8 cellular contexts compared by ENCODE assay signal in the genomic region with DNA sequence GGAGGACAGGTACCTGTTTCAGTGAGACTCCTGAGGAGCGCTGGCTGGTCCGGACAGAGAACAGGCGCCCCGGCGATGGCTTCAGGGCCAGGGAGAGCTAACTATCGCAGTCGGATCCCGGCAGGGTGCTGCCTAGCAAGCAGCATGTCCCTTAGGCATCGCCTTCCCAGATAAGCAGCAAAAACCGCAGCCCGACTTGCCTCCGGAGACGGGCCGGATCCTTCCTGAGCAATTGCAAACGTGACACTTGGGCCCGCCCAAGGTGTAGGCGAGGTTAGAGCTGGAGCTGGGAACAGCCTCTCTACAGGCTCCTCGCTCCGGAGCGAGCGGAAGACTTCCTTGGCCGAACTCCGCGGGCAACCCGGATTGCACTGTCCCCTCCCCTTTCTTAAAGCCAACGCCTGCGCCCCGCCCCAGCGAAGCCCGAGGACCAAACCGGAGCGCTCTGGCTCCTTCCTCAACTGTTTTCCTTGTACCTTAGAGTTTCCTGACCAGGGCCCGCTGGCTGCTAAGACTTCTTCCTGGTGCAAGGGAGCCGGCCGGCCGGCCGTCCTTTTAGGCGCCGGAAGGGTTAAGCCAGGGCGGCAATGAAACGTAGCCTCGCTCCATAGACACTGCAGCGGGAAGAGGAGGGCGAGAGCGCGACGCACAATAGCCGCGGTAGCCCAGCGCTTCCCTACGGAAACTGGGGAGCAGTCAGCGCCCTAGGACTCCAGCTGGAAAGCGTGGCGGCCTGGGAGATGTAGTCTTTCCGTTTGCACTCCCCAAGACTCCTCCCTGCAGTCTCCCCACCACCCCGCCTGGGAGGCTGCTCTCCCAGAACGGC. TPM values are rescaled to one million over a fixed set of nuclear protein-coding genes. Genes with fewer than 3 reads are reported as not detected.
DNase-seq lines count a peak whose midpoint lies in the region; ATAC-seq lines count a peak whose summit lies in the region.

Gene OPHN1 (minus strand): TSS at position 341 of the 826 bp plus-strand sequence. CDS start 475 bp downstream, outside the sequence.

- no peaks in the 10 kb centered on the region for H3K9me3 Mint-ChIP-seq in central memory CD8-positive, alpha-beta T cell

- H3K9me3 ChIP-seq in BLaER1 (no peaks in the 10 kb centered on the region), HAP-1 (no peaks in the 10 kb centered on the region), SJCRH30 (replicated peaks) (no peaks in the 10 kb centered on the region), iPS-18c (ENCODE audit: control insufficient read depth, insufficient read depth, low read length) (peaks cover 6% of the 10 kb centered on the region)

- H3K36me3 ChIP-seq in BLaER1 (no peaks in the 10 kb centered on the region), HAP-1 (replicated peaks) (no peaks in the 10 kb centered on the region; the same call in 1 of the 2 replicates), SJCRH30 (no peaks in the 10 kb centered on the region), rectal smooth muscle tissue (ENCODE audit: control insufficient read depth, insufficient read depth, low read length) (no peaks in the 10 kb centered on the region)

- peak within 1 kb of the TSS; percentile 64 for H3K4me3 Mint-ChIP-seq in central memory CD8-positive, alpha-beta T cell

- H3K4me3 ChIP-seq in BLaER1 (peak within 1 kb of the TSS; percentile 73), HAP-1 (peak within 1 kb of the TSS; percentile 55), SJCRH30 (peak within 1 kb of the TSS; percentile 71), iPS-18c (ENCODE audit: insufficient read depth, low read depth, low read length) (peak within 1 kb of the TSS; percentile 64), rectal smooth muscle tissue (ENCODE audit: low read length) (peak within 1 kb of the TSS; percentile 76)

- DNase-seq in HAP-1 (ENCODE audit: low spot score in 2 of 2) (peak; percentile 89 to 92), SJCRH30 (peak; percentile 79 to 82)
- DNase-seq in central memory CD8-positive, alpha-beta T cell (ENCODE audit: low spot score in 2 of 2): no peak

- H3K27me3 ChIP-seq in BLaER1 (peaks cover 50% of the 10 kb centered on the region), HAP-1 (ENCODE audit: low read depth) (no peaks in the 10 kb centered on the region), SJCRH30 (no peaks in the 10 kb centered on the region), rectal smooth muscle tissue (ENCODE audit: control insufficient read depth, insufficient read depth, low read length) (no peaks in the 10 kb centered on the region)

- H3K4me1 ChIP-seq in BLaER1 (0 out of 2 replicates have a peak, but pooled peaks cover 8% of the 10 kb centered on the region), HAP-1 (peaks cover 29% of the 10 kb centered on the region), SJCRH30 (peaks cover 4% of the 10 kb centered on the region; the same call in 1 of the 2 replicates), rectal smooth muscle tissue (ENCODE audit: control insufficient read depth, insufficient read depth, low read length) (peaks cover 4% of the 10 kb centered on the region)

- no peak for ATAC-seq in central memory CD8-positive, alpha-beta T cell (replicated peaks; ENCODE audit: extremely low read depth, poor library complexity, severe bottlenecking)
- ATAC-seq in GM21447 (IDR thresholded peaks at IDR 0.05; ENCODE audit: unreplicated experiment) (no peak), GM18873 (IDR thresholded peaks at IDR 0.05; ENCODE audit: low FRiP score, unreplicated experiment) (no peak)

- H3K27me3 Mint-ChIP-seq in central memory CD8-positive, alpha-beta T cell: peaks cover 57% of the 10 kb centered on the region

- in situ Hi-C loops in HAP-1 (cut with MboI; ENCODE audit: low sequenced_read_pairs): no loop called here

- peak within 1 kb of the TSS; percentile 46; the same call in 1 of the 2 replicates for H3K27ac ChIP-seq in BLaER1
- peak within 1 kb of the TSS; percentile 56; the same call in 1 of the 2 replicates for H3K27ac ChIP-seq in SJCRH30
- peak within 1 kb of the TSS; percentile 74 for H3K27ac ChIP-seq in rectal smooth muscle tissue (ENCODE audit: low read depth, low read length)

- no peak within 1 kb of the TSS for H3K27ac Mint-ChIP-seq in central memory CD8-positive, alpha-beta T cell (ENCODE audit: low read depth)

- no peaks in the 10 kb centered on the region for H4K20me1 ChIP-seq in BLaER1

- H3K36me3 Mint-ChIP-seq in central memory CD8-positive, alpha-beta T cell (ENCODE audit: insufficient read depth): peaks cover 2% of the 10 kb centered on the region

- H3K9ac ChIP-seq in BLaER1 (peak within 1 kb of the TSS; percentile 67), rectal smooth muscle tissue (ENCODE audit: low read length) (peak within 1 kb of the TSS; percentile 13)

- H3K4me1 Mint-ChIP-seq in central memory CD8-positive, alpha-beta T cell: peaks cover 6% of the 10 kb centered on the region

- H3K4me2 ChIP-seq in BLaER1: peak within 1 kb of the TSS; percentile 84

RNA-seq across cellular contexts. Expression of gene OPHN1, which starts in this region (rescaled TPM):
- 5.2 and 6.7 TPM in 2 replicates for total RNA-seq in SJCRH30 (2014; rRNA removed; shearing (Covaris generic))

Comparison
In these comparisons a context has a peak if more than half of its experiments do, and no peak if none do; other contexts are left out.
1. DNase-seq: peak in HAP-1 (2 of 2) and SJCRH30 (2 of 2); none in central memory CD8-positive, alpha-beta T cell (0 of 2).
2. Peak in every context shown above with its lines, with median percentiles within 50 percentile points of each other: H3K27ac ChIP-seq and H3K4me3 ChIP-seq.